1 cellular context compared by ENCODE assay signal in the genomic region with DNA sequence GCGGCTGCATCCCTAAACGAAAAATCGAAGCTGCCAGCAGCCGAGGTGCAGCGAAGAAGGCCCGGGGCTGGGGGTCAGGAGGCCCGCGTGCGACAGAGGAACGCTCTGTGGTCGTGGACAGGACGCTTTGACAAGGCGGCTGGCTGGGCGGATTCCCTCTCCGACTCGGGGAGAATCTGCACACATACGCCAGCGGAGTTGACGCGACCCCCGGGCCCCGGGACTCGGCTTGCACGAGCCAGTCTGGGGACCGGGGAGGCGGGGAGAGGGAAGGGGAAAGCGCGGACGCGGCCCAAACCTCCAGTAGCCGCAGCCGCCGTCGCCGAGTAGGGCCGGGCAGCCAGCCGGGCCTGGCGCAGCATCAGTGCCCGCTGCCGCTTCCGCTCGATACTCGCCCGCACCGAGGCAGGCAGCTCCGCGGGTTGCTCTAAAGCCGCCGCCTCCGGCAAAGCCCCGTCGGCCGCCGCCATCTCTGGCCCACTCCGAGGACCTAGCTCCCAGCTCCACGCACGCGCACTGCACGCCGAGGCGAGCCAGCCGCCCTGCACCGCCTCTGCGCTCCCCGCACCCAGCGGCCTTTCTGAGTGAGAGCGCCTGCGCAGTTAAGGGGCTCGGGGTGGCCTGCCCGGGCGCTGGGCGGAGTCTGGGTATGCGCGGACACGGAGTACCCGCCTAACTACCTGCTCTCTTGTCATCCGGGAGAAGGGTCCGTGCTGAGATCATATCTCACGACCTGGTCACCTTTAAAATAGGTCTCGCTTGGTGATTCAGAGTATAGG.
TF ChIP-seq lines count a peak whose summit lies in the region.

A gene (minus strand): TSS at position 518 of the 779 bp plus-strand sequence. CDS start 48 bp downstream, at position 470.

TF ChIP-seq in HepG2, 621 proteins besides CTCF, POLR2A, EP300 and RAD21 (continued from another document and continues in another):
- TF ChIP-seq, protein P1, sequence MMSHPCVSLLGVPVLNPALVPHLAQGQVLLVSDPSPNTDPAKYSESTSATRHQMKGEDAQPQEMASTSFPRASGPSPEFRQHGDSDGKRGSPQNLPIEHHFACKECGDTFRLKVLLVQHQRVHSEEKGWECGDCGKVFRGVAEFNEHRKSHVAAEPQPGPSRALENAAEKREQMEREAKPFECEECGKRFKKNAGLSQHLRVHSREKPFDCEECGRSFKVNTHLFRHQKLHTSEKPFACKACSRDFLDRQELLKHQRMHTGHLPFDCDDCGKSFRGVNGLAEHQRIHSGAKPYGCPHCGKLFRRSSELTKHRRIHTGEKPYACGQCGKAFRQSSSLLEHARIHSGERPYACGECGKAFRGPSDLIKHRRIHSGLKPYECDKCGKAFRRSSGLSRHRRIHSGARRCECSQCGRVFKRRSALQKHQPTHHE (CRISPR knock-in tag; IDR thresholded peaks at IDR 0.05; ENCODE audit: borderline replicate concordance) = peak; percentile 32; the same call in 1 of the 2 replicates
- TF ChIP-seq WIZ (CRISPR knock-in tag; IDR thresholded peaks at IDR 0.05) = 0 out of 2 replicates have a peak, but pooled peaks have one; percentile 52
- no peak for TF ChIP-seq ZNF510 (CRISPR knock-in tag; IDR thresholded peaks at IDR 0.05; ENCODE audit: low read depth)
- TF ChIP-seq RFX5 (IDR thresholded peaks at IDR 0.05; ENCODE audit: low read depth, low read length) = no peak
- 0 out of 2 replicates have a peak, but pooled peaks have one; percentile 61 for TF ChIP-seq SNAPC2 (CRISPR knock-in tag; IDR thresholded peaks at IDR 0.05)
- TF ChIP-seq, protein P2, sequence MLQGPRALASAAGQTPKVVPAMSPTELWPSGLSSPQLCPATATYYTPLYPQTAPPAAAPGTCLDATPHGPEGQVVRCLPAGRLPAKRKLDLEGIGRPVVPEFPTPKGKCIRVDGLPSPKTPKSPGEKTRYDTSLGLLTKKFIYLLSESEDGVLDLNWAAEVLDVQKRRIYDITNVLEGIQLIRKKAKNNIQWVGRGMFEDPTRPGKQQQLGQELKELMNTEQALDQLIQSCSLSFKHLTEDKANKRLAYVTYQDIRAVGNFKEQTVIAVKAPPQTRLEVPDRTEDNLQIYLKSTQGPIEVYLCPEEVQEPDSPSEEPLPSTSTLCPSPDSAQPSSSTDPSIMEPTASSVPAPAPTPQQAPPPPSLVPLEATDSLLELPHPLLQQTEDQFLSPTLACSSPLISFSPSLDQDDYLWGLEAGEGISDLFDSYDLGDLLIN (CRISPR knock-in tag; IDR thresholded peaks at IDR 0.05; ENCODE audit: borderline replicate concordance) = no peak
- no peak for TF ChIP-seq MLLT10 (CRISPR knock-in tag; IDR thresholded peaks at IDR 0.05)
- TF ChIP-seq, protein P3, sequence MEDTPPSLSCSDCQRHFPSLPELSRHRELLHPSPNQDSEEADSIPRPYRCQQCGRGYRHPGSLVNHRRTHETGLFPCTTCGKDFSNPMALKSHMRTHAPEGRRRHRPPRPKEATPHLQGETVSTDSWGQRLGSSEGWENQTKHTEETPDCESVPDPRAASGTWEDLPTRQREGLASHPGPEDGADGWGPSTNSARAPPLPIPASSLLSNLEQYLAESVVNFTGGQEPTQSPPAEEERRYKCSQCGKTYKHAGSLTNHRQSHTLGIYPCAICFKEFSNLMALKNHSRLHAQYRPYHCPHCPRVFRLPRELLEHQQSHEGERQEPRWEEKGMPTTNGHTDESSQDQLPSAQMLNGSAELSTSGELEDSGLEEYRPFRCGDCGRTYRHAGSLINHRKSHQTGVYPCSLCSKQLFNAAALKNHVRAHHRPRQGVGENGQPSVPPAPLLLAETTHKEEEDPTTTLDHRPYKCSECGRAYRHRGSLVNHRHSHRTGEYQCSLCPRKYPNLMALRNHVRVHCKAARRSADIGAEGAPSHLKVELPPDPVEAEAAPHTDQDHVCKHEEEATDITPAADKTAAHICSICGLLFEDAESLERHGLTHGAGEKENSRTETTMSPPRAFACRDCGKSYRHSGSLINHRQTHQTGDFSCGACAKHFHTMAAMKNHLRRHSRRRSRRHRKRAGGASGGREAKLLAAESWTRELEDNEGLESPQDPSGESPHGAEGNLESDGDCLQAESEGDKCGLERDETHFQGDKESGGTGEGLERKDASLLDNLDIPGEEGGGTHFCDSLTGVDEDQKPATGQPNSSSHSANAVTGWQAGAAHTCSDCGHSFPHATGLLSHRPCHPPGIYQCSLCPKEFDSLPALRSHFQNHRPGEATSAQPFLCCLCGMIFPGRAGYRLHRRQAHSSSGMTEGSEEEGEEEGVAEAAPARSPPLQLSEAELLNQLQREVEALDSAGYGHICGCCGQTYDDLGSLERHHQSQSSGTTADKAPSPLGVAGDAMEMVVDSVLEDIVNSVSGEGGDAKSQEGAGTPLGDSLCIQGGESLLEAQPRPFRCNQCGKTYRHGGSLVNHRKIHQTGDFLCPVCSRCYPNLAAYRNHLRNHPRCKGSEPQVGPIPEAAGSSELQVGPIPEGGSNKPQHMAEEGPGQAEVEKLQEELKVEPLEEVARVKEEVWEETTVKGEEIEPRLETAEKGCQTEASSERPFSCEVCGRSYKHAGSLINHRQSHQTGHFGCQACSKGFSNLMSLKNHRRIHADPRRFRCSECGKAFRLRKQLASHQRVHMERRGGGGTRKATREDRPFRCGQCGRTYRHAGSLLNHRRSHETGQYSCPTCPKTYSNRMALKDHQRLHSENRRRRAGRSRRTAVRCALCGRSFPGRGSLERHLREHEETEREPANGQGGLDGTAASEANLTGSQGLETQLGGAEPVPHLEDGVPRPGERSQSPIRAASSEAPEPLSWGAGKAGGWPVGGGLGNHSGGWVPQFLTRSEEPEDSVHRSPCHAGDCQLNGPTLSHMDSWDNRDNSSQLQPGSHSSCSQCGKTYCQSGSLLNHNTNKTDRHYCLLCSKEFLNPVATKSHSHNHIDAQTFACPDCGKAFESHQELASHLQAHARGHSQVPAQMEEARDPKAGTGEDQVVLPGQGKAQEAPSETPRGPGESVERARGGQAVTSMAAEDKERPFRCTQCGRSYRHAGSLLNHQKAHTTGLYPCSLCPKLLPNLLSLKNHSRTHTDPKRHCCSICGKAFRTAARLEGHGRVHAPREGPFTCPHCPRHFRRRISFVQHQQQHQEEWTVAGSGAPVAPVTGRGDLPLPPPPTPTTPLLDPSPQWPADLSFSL (CRISPR knock-in tag; IDR thresholded peaks at IDR 0.05) = no peak
- TF ChIP-seq, protein P4, sequence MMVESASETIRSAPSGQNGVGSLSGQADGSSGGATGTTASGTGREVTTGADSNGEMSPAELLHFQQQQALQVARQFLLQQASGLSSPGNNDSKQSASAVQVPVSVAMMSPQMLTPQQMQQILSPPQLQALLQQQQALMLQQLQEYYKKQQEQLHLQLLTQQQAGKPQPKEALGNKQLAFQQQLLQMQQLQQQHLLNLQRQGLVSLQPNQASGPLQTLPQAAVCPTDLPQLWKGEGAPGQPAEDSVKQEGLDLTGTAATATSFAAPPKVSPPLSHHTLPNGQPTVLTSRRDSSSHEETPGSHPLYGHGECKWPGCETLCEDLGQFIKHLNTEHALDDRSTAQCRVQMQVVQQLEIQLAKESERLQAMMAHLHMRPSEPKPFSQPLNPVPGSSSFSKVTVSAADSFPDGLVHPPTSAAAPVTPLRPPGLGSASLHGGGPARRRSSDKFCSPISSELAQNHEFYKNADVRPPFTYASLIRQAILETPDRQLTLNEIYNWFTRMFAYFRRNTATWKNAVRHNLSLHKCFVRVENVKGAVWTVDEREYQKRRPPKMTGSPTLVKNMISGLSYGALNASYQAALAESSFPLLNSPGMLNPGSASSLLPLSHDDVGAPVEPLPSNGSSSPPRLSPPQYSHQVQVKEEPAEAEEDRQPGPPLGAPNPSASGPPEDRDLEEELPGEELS (CRISPR knock-in tag; IDR thresholded peaks at IDR 0.05) = peak; percentile 41; the same call in 1 of the 2 replicates
- no peak for TF ChIP-seq DPF2 (CRISPR knock-in tag; IDR thresholded peaks at IDR 0.05; ENCODE audit: borderline replicate concordance, low read depth)
- TF ChIP-seq, protein P5, sequence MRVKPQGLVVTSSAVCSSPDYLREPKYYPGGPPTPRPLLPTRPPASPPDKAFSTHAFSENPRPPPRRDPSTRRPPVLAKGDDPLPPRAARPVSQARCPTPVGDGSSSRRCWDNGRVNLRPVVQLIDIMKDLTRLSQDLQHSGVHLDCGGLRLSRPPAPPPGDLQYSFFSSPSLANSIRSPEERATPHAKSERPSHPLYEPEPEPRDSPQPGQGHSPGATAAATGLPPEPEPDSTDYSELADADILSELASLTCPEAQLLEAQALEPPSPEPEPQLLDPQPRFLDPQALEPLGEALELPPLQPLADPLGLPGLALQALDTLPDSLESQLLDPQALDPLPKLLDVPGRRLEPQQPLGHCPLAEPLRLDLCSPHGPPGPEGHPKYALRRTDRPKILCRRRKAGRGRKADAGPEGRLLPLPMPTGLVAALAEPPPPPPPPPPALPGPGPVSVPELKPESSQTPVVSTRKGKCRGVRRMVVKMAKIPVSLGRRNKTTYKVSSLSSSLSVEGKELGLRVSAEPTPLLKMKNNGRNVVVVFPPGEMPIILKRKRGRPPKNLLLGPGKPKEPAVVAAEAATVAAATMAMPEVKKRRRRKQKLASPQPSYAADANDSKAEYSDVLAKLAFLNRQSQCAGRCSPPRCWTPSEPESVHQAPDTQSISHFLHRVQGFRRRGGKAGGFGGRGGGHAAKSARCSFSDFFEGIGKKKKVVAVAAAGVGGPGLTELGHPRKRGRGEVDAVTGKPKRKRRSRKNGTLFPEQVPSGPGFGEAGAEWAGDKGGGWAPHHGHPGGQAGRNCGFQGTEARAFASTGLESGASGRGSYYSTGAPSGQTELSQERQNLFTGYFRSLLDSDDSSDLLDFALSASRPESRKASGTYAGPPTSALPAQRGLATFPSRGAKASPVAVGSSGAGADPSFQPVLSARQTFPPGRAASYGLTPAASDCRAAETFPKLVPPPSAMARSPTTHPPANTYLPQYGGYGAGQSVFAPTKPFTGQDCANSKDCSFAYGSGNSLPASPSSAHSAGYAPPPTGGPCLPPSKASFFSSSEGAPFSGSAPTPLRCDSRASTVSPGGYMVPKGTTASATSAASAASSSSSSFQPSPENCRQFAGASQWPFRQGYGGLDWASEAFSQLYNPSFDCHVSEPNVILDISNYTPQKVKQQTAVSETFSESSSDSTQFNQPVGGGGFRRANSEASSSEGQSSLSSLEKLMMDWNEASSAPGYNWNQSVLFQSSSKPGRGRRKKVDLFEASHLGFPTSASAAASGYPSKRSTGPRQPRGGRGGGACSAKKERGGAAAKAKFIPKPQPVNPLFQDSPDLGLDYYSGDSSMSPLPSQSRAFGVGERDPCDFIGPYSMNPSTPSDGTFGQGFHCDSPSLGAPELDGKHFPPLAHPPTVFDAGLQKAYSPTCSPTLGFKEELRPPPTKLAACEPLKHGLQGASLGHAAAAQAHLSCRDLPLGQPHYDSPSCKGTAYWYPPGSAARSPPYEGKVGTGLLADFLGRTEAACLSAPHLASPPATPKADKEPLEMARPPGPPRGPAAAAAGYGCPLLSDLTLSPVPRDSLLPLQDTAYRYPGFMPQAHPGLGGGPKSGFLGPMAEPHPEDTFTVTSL (CRISPR knock-in tag; IDR thresholded peaks at IDR 0.05; ENCODE audit: borderline replicate concordance) = no peak
- TF ChIP-seq, protein P6, sequence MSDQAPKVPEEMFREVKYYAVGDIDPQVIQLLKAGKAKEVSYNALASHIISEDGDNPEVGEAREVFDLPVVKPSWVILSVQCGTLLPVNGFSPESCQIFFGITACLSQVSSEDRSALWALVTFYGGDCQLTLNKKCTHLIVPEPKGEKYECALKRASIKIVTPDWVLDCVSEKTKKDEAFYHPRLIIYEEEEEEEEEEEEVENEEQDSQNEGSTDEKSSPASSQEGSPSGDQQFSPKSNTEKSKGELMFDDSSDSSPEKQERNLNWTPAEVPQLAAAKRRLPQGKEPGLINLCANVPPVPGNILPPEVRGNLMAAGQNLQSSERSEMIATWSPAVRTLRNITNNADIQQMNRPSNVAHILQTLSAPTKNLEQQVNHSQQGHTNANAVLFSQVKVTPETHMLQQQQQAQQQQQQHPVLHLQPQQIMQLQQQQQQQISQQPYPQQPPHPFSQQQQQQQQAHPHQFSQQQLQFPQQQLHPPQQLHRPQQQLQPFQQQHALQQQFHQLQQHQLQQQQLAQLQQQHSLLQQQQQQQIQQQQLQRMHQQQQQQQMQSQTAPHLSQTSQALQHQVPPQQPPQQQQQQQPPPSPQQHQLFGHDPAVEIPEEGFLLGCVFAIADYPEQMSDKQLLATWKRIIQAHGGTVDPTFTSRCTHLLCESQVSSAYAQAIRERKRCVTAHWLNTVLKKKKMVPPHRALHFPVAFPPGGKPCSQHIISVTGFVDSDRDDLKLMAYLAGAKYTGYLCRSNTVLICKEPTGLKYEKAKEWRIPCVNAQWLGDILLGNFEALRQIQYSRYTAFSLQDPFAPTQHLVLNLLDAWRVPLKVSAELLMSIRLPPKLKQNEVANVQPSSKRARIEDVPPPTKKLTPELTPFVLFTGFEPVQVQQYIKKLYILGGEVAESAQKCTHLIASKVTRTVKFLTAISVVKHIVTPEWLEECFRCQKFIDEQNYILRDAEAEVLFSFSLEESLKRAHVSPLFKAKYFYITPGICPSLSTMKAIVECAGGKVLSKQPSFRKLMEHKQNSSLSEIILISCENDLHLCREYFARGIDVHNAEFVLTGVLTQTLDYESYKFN (CRISPR knock-in tag; conservative IDR thresholded peaks at IDR 0.05) = peak; percentile 54
- no peak for TF ChIP-seq ZNF260 (CRISPR knock-in tag; IDR thresholded peaks at IDR 0.05; ENCODE audit: borderline replicate concordance, low read depth)
- TF ChIP-seq NBN (conservative IDR thresholded peaks at IDR 0.05) = no peak
- TF ChIP-seq, protein P7, sequence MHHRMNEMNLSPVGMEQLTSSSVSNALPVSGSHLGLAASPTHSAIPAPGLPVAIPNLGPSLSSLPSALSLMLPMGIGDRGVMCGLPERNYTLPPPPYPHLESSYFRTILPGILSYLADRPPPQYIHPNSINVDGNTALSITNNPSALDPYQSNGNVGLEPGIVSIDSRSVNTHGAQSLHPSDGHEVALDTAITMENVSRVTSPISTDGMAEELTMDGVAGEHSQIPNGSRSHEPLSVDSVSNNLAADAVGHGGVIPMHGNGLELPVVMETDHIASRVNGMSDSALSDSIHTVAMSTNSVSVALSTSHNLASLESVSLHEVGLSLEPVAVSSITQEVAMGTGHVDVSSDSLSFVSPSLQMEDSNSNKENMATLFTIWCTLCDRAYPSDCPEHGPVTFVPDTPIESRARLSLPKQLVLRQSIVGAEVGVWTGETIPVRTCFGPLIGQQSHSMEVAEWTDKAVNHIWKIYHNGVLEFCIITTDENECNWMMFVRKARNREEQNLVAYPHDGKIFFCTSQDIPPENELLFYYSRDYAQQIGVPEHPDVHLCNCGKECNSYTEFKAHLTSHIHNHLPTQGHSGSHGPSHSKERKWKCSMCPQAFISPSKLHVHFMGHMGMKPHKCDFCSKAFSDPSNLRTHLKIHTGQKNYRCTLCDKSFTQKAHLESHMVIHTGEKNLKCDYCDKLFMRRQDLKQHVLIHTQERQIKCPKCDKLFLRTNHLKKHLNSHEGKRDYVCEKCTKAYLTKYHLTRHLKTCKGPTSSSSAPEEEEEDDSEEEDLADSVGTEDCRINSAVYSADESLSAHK (CRISPR knock-in tag; IDR thresholded peaks at IDR 0.05; ENCODE audit: borderline replicate concordance) = no peak
- TF ChIP-seq EHMT2 (IDR thresholded peaks at IDR 0.05; ENCODE audit: borderline replicate concordance, low read depth, low read length) = no peak
- TF ChIP-seq, protein P8, sequence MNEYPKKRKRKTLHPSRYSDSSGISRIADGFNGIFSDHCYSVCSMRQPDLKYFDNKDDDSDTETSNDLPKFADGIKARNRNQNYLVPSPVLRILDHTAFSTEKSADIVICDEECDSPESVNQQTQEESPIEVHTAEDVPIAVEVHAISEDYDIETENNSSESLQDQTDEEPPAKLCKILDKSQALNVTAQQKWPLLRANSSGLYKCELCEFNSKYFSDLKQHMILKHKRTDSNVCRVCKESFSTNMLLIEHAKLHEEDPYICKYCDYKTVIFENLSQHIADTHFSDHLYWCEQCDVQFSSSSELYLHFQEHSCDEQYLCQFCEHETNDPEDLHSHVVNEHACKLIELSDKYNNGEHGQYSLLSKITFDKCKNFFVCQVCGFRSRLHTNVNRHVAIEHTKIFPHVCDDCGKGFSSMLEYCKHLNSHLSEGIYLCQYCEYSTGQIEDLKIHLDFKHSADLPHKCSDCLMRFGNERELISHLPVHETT (CRISPR knock-in tag; conservative IDR thresholded peaks at IDR 0.05) = peak; percentile 67; the same call in 1 of the 2 replicates
